Comparison of ENCODE assay signal across 8 cellular contexts in the genomic region with DNA sequence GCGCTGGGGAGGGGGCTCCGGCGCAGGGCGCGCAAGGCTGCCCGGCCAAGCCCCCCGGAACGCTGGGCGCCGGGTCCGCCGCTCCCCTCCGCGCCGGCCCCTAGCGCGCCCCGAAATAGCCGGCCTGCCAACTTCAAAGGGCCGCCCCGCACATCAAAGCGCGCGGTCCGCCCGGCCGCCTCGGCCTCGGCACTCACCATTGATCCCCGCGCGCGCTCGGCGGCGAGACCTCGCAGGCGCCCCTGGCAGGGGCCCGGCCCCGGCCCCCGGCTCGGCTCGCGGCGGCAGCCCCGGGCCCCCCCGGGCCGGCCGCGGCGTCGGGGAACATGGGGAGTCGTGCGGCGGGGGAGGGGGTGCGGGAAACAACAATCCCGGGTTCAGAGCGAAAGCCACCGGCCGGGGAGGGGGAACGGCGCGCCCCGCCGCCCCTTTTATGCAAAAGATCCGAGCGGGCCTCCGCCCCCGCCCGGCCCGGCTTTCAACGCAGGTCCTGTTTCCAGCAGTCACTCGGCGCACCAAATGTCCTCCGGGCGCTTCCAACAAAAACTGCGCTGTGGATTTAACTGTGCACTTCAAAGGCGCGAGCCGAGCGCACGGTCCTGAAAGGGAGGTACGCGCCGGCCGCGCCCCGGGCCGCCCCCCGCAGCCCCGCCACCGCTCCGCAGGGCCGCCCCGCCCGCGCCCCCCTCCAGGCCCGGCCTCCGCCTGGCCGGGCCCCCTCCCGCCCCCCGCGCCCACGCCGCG. TPM values are rescaled to one million over a fixed set of nuclear protein-coding genes. Genes with fewer than 3 reads are reported as not detected.
DNase-seq lines count a peak whose midpoint lies in the region; ATAC-seq and TF ChIP-seq lines count a peak whose summit lies in the region.

No MANE protein-coding gene starts in this region.

- H3K9me3 ChIP-seq in lung (ENCODE audit: control insufficient read depth in 2 of 2, insufficient read depth in 1 of 2, low read length in 1 of 2): no peaks in the 10 kb centered on the region

- no peak for TF ChIP-seq CTCF in lung (IDR thresholded peaks at IDR 0.05; ENCODE audit: control extremely low read depth, extremely low read depth)

- H3K4me1 ChIP-seq in lung (ENCODE audit: control insufficient read depth in 2 of 2, insufficient read depth in 2 of 2, low read length in 2 of 2): peaks cover 0 to 9% of the 10 kb centered on the region in 2 donors

- H3K36me3 ChIP-seq in lung (ENCODE audit: control insufficient read depth in 2 of 2, insufficient read depth in 2 of 2, low read length in 2 of 2): no peaks in the 10 kb centered on the region

- 0 to 1% methylated on average over 72 to 106 of the region's 106 CpGs for WGBS in lung, 2 donors

- ATAC-seq in HG03066 (IDR thresholded peaks at IDR 0.05; ENCODE audit: low read depth, unreplicated experiment) (peak; percentile 34), lung (ENCODE audit: insufficient read depth, low FRiP score) (peak; percentile 39)

- H3K27ac ChIP-seq in lung (ENCODE audit: low read depth in 1 of 2, low read length in 1 of 2): peak overlapping the region; percentile 94 to 98

- DNase-seq in NCI-H524 treated with DMSO at 0.1 percent for 48 hours (lab: John Stamatoyannopoulos, UW) (peak; percentile 24), lung (ENCODE audit: low spot score) (peak; percentile 87), GM19240 (ENCODE audit: insufficient read length, low spot score) (no peak)
- peak; percentile 35 to 44 for DNase-seq in activated CD8-positive, alpha-beta memory T cell treated with anti-CD3 and anti-CD28 coated beads for 4 hours (ENCODE audit: low read depth in 2 of 2)
- peak; percentile 64 for DNase-seq in effector CD8-positive, alpha-beta T cell (lab: John Stamatoyannopoulos, UW)
- peak; percentile 68 to 74 for DNase-seq in stimulated activated CD4-positive, alpha-beta T cell treated with anti-CD3 and anti-CD28 coated beads, Interleukin-4, amount 100 ng/mL, for 48 hours (ENCODE audit: low read depth in 2 of 2)

- no peaks in the 10 kb centered on the region for H3K27me3 ChIP-seq in lung (ENCODE audit: control insufficient read depth, insufficient read depth)

- H3K4me3 ChIP-seq in GM08714 (ENCODE audit: low read length): peak overlapping the region; percentile 68
- H3K4me3 ChIP-seq in lung: peak overlapping the region; percentile 85

RNA-seq across cellular contexts. Expression of a gene that starts 0.6 kb away (rescaled TPM):
- total RNA-seq in lung: 100 to 1,000 TPM in 1 of 2 donors, 10 to 100 TPM in 1; 60.3 to 127 TPM
- 10 to 100 TPM; 13.0 to 13.2 TPM for polyA plus RNA-seq in lung
